ENCODE assay signal across 1 cellular context in genomic region chr7:21305455-21306235, GRCh38.
TF ChIP-seq lines count a peak whose summit lies in the region.

No MANE protein-coding gene starts in this region.

TF ChIP-seq in GM12878, 131 proteins besides CTCF, POLR2A, EP300 and RAD21 (continued from another document):
- TF ChIP-seq ZBTB4 (CRISPR knock-in tag; IDR thresholded peaks at IDR 0.05) (no peak), FOS (IDR thresholded peaks at IDR 0.05; ENCODE audit: borderline replicate concordance, extremely low read depth, insufficient read length) (no peak), ATF7 (IDR thresholded peaks at IDR 0.05; ENCODE audit: low read depth) (no peak), NFIC (IDR thresholded peaks at IDR 0.05; ENCODE audit: low read depth, low read length) (peak; percentile 35; the same call in 1 of the 2 replicates), PAX8 (IDR thresholded peaks at IDR 0.05) (no peak), MEF2B (IDR thresholded peaks at IDR 0.05; ENCODE audit: partially characterized antibody, poor library complexity, severe bottlenecking) (peak; percentile 31), ZNF217 (IDR thresholded peaks at IDR 0.05) (0 out of 2 replicates have a peak, but pooled peaks have one; percentile 35), CHD2 (IDR thresholded peaks at IDR 0.05; ENCODE audit: borderline replicate concordance, low read depth, low read length) (no peak), SMAD5 (IDR thresholded peaks at IDR 0.05; ENCODE audit: low read depth) (no peak), HDAC6 (IDR thresholded peaks at IDR 0.05; ENCODE audit: unreplicated experiment) (no peak), RFX5 (IDR thresholded peaks at IDR 0.05; ENCODE audit: low read depth, low read length) (no peak), CREB1 (IDR thresholded peaks at IDR 0.05; ENCODE audit: low read depth) (no peak), BRCA1 (IDR thresholded peaks at IDR 0.05; ENCODE audit: low read depth, low read length) (no peak), POLR2AphosphoS5 (IDR thresholded peaks at IDR 0.05; ENCODE audit: low read length) (no peak), BMI1 (IDR thresholded peaks at IDR 0.05; ENCODE audit: borderline replicate concordance) (no peak), CBFB (IDR thresholded peaks at IDR 0.05; ENCODE audit: low read depth) (no peak), ETV6 (conservative IDR thresholded peaks at IDR 0.05 in 1 of 2, IDR thresholded peaks at IDR 0.05 in 1 of 2; ENCODE audit: borderline replicate concordance in 1 of 2, low read depth in 1 of 2) (no peak), SREBF2 (IDR thresholded peaks at IDR 0.05; ENCODE audit: low read length) (no peak), SUZ12 (IDR thresholded peaks at IDR 0.05; ENCODE audit: unreplicated experiment) (no peak), JUNB (IDR thresholded peaks at IDR 0.05) (peak; percentile 72), KDM1A (IDR thresholded peaks at IDR 0.05; ENCODE audit: borderline replicate concordance) (no peak), MYB (IDR thresholded peaks at IDR 0.05; ENCODE audit: borderline replicate concordance, low read depth, low read length) (no peak), SUPT20H (IDR thresholded peaks at IDR 0.05; ENCODE audit: borderline replicate concordance, control insufficient read depth, low read depth, low read length) (no peak), MTA2 (IDR thresholded peaks at IDR 0.05; ENCODE audit: low read depth) (peak; percentile 55; the same call in 1 of the 2 replicates), USF1 (IDR thresholded peaks at IDR 0.05; ENCODE audit: borderline replicate concordance, extremely low read length, insufficient read depth, low read depth, low read length) (no peak), YY1 (IDR thresholded peaks at IDR 0.05; ENCODE audit: low read depth, low read length) (no peak), HDGF (IDR thresholded peaks at IDR 0.05) (no peak), E4F1 (IDR thresholded peaks at IDR 0.05; ENCODE audit: borderline replicate concordance, partially characterized antibody) (no peak), PAX5 (IDR thresholded peaks at IDR 0.05; ENCODE audit: borderline replicate concordance, low read depth, low read length) (no peak)
- TF ChIP-seq, protein P1, sequence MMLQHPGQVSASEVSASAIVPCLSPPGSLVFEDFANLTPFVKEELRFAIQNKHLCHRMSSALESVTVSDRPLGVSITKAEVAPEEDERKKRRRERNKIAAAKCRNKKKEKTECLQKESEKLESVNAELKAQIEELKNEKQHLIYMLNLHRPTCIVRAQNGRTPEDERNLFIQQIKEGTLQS (IDR thresholded peaks at IDR 0.05; ENCODE audit: borderline replicate concordance, extremely low read depth, low read depth, low read length), result no peak
- TF ChIP-seq, protein P2, sequence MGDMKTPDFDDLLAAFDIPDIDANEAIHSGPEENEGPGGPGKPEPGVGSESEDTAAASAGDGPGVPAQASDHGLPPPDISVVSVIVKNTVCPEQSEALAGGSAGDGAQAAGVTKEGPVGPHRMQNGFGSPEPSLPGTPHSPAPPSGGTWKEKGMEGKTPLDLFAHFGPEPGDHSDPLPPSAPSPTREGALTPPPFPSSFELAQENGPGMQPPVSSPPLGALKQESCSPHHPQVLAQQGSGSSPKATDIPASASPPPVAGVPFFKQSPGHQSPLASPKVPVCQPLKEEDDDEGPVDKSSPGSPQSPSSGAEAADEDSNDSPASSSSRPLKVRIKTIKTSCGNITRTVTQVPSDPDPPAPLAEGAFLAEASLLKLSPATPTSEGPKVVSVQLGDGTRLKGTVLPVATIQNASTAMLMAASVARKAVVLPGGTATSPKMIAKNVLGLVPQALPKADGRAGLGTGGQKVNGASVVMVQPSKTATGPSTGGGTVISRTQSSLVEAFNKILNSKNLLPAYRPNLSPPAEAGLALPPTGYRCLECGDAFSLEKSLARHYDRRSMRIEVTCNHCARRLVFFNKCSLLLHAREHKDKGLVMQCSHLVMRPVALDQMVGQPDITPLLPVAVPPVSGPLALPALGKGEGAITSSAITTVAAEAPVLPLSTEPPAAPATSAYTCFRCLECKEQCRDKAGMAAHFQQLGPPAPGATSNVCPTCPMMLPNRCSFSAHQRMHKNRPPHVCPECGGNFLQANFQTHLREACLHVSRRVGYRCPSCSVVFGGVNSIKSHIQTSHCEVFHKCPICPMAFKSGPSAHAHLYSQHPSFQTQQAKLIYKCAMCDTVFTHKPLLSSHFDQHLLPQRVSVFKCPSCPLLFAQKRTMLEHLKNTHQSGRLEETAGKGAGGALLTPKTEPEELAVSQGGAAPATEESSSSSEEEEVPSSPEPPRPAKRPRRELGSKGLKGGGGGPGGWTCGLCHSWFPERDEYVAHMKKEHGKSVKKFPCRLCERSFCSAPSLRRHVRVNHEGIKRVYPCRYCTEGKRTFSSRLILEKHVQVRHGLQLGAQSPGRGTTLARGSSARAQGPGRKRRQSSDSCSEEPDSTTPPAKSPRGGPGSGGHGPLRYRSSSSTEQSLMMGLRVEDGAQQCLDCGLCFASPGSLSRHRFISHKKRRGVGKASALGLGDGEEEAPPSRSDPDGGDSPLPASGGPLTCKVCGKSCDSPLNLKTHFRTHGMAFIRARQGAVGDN (IDR thresholded peaks at IDR 0.05), result no peak
- TF ChIP-seq, protein P3, sequence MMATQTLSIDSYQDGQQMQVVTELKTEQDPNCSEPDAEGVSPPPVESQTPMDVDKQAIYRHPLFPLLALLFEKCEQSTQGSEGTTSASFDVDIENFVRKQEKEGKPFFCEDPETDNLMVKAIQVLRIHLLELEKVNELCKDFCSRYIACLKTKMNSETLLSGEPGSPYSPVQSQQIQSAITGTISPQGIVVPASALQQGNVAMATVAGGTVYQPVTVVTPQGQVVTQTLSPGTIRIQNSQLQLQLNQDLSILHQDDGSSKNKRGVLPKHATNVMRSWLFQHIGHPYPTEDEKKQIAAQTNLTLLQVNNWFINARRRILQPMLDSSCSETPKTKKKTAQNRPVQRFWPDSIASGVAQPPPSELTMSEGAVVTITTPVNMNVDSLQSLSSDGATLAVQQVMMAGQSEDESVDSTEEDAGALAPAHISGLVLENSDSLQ (IDR thresholded peaks at IDR 0.05), result peak; percentile 72
- TF ChIP-seq, protein P4, sequence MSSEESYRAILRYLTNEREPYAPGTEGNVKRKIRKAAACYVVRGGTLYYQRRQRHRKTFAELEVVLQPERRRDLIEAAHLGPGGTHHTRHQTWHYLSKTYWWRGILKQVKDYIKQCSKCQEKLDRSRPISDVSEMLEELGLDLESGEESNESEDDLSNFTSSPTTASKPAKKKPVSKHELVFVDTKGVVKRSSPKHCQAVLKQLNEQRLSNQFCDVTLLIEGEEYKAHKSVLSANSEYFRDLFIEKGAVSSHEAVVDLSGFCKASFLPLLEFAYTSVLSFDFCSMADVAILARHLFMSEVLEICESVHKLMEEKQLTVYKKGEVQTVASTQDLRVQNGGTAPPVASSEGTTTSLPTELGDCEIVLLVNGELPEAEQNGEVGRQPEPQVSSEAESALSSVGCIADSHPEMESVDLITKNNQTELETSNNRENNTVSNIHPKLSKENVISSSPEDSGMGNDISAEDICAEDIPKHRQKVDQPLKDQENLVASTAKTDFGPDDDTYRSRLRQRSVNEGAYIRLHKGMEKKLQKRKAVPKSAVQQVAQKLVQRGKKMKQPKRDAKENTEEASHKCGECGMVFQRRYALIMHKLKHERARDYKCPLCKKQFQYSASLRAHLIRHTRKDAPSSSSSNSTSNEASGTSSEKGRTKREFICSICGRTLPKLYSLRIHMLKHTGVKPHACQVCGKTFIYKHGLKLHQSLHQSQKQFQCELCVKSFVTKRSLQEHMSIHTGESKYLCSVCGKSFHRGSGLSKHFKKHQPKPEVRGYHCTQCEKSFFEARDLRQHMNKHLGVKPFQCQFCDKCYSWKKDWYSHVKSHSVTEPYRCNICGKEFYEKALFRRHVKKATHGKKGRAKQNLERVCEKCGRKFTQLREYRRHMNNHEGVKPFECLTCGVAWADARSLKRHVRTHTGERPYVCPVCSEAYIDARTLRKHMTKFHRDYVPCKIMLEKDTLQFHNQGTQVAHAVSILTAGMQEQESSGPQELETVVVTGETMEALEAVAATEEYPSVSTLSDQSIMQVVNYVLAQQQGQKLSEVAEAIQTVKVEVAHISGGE (CRISPR knock-in tag; IDR thresholded peaks at IDR 0.05), result no peak
- TF ChIP-seq, protein P5, sequence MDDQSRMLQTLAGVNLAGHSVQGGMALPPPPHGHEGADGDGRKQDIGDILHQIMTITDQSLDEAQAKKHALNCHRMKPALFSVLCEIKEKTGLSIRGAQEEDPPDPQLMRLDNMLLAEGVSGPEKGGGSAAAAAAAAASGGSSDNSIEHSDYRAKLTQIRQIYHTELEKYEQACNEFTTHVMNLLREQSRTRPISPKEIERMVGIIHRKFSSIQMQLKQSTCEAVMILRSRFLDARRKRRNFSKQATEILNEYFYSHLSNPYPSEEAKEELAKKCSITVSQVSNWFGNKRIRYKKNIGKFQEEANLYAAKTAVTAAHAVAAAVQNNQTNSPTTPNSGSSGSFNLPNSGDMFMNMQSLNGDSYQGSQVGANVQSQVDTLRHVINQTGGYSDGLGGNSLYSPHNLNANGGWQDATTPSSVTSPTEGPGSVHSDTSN (IDR thresholded peaks at IDR 0.05; ENCODE audit: insufficient replicate concordance, low read depth, low read length), result no peak
